8 cellular contexts compared by ENCODE assay signal in genomic region chr2:74529357-74530238, GRCh38. TPM values are rescaled to one million over a fixed set of nuclear protein-coding genes. Genes with fewer than 3 reads are reported as not detected.
A peak's percentile ranks its signal among the peaks of the same experiment; 100 is the strongest.
DNase-seq lines count a peak whose midpoint lies in the region; ATAC-seq, FAIRE-seq and TF ChIP-seq lines count a peak whose summit lies in the region.

TSS of gene AUP1 (minus strand) at chr2:74529706. CDS start at chr2:74529629, 77 bp downstream.
TSS of gene HTRA2 (plus strand) at chr2:74529933. CDS start at chr2:74530007, 74 bp downstream.

- H3K27ac ChIP-seq in OCI-LY7 (ENCODE audit: low read depth, low read length, poor library complexity, severe bottlenecking) (peak within 1 kb of the TSS; percentile 67), endothelial cell of umbilical vein (ENCODE audit: insufficient read depth, low read depth, low read length) (peak within 1 kb of the TSS; percentile 74)

- peak; percentile 76 for ATAC-seq in GM21515 (IDR thresholded peaks at IDR 0.05; ENCODE audit: unreplicated experiment)

- dilution Hi-C loops in endothelial cell of umbilical vein (cut with MboI; ENCODE audit: extremely low pct_ligation_motif_present, low sequenced_read_pairs), result no loop called here

- no peaks in the 10 kb centered on the region for H3K9me1 ChIP-seq in endothelial cell of umbilical vein (replicated peaks; ENCODE audit: control insufficient read depth, extremely low read depth, insufficient read depth, low read length)

- peaks cover 70% of the 10 kb centered on the region for H3K36me3 ChIP-seq in OCI-LY7 (ENCODE audit: insufficient read depth, low read length)
- H3K36me3 ChIP-seq in endothelial cell of umbilical vein (ENCODE audit: control insufficient read depth in 2 of 2, extremely low read depth in 1 of 2, insufficient read depth in 2 of 2, low read length in 2 of 2), result peaks cover 6 to 26% of the 10 kb centered on the region in 2 experiments

- DNase-seq in D341Med (ENCODE audit: low spot score) (peak; percentile 94), HuH-7.5 (ENCODE audit: low spot score) (peak; percentile 97), OCI-LY7 (ENCODE audit: low spot score) (peak; percentile 99), activated T-cell treated with anti-CD3 and anti-CD28 coated beads for 1 hour (ENCODE audit: low read depth) (peak; percentile 76), endothelial cell of umbilical vein (ENCODE audit: low read depth, low spot score) (peak; percentile 97), middle frontal gyrus (ENCODE audit: extremely low spot score, low spot score) (peak; percentile 98)
- DNase-seq in stimulated activated CD8-positive, alpha-beta memory T cell treated with anti-CD3 and anti-CD28 coated beads, Interleukin-2, amount 100 ng/mL, for 48 hours (ENCODE audit: low read depth in 2 of 2), result peak; percentile 91 to 93

- H3K79me2 ChIP-seq in OCI-LY7 (ENCODE audit: insufficient read depth, low read depth, low read length) (peaks cover 37% of the 10 kb centered on the region), endothelial cell of umbilical vein (ENCODE audit: control insufficient read depth, insufficient read depth, low read length) (peaks cover 19% of the 10 kb centered on the region)

- intact Hi-C loops in OCI-LY7 (cut with micrococcal nuclease; ENCODE audit: unreplicated experiment) (loop anchor here (1.0 kb wide), 5 partner anchors 22 to 108 kb away; partner anchors contain the start of genes C2orf81, PCGF1, TTC31 and WDR54), endothelial cell of umbilical vein (cut with micrococcal nuclease) (loop anchor here (1.0 to 5.0 kb wide), 11 partner anchors 13 to 793 kb away; partner anchors contain the start of genes DOK1, INO80B, LBX2 and PCGF1)

- H3K4me2 ChIP-seq in OCI-LY7 (ENCODE audit: low read length) (peak within 1 kb of the TSS; percentile 95), endothelial cell of umbilical vein (ENCODE audit: insufficient read depth, low read length) (peak within 1 kb of the TSS; percentile 89)

- no peaks in the 10 kb centered on the region for H3K27me3 ChIP-seq in endothelial cell of umbilical vein (ENCODE audit: control insufficient read depth in 2 of 2, insufficient read depth in 2 of 2, low read length in 2 of 2)

- peak; percentile 96 for TF ChIP-seq POLR2A in endothelial cell of umbilical vein (IDR thresholded peaks at IDR 0.05; ENCODE audit: low read depth, low read length)

- H3K4me3 ChIP-seq in OCI-LY7 (ENCODE audit: low read depth, low read length, poor library complexity, severe bottlenecking) (peak within 1 kb of the TSS; percentile 98), endothelial cell of umbilical vein (replicated peaks in 1 of 3; ENCODE audit: insufficient read depth in 1 of 3, low read depth in 1 of 3, low read length in 3 of 3) (peak within 1 kb of the TSS; percentile 77 to 90 (median 81))

- H4K20me1 ChIP-seq in OCI-LY7 (ENCODE audit: insufficient read depth, low read length), result peaks cover 5% of the 10 kb centered on the region; the same call in 1 of the 2 replicates
- H4K20me1 ChIP-seq in endothelial cell of umbilical vein (replicated peaks; ENCODE audit: control insufficient read depth, extremely low read depth, insufficient read depth, low read length), result no peaks in the 10 kb centered on the region

- H3K9me2 ChIP-seq in OCI-LY7 (ENCODE audit: insufficient read depth, low read length), result no peaks in the 10 kb centered on the region

- H2AFZ ChIP-seq in OCI-LY7 (ENCODE audit: low read length), result peak within 1 kb of the TSS; percentile 77
- peak within 1 kb of the TSS; percentile 84 for H2AFZ ChIP-seq in endothelial cell of umbilical vein (ENCODE audit: low read depth, low read length)

- BruUV-seq in OCI-LY7 (replicated peaks; lab: Mats Ljungman, UMichigan) (no TSS peak), endothelial cell of umbilical vein (replicated peaks; lab: Mats Ljungman, UMichigan) (no TSS peak)

- TF ChIP-seq CTCF in OCI-LY7 (conservative IDR thresholded peaks at IDR 0.05; ENCODE audit: low read length) (no peak), endothelial cell of umbilical vein (IDR thresholded peaks at IDR 0.05; ENCODE audit: extremely low read depth in 1 of 2, insufficient read depth in 1 of 2, low read depth in 1 of 2, low read length in 2 of 2) (no peak)

- POLR2A ChIA-PET in OCI-LY7 (lab: Charles Lee), result interaction anchor here (0.6 to 2.6 kb wide), 9 partner anchors 20 to 66 kb away, joined by 3 to 14 read pairs (median 4); partner anchors contain the start of genes CCDC142, MRPL53 and TTC31
- POLR2A ChIA-PET in endothelial cell of umbilical vein (lab: Charles Lee), result interaction anchor here (0.6 to 1.2 kb wide), 4 partner anchors 8 to 71 kb away, joined by 3 read pairs; partner anchors contain the start of genes LBX2 and WBP1

- peak within 1 kb of the TSS; percentile 78 for H3K9ac ChIP-seq in endothelial cell of umbilical vein (replicated peaks; ENCODE audit: extremely low read depth, insufficient read depth, low read length)

- peak; percentile 100 for FAIRE-seq in endothelial cell of umbilical vein (lab: Jason Lieb, UNC)

- CTCF ChIA-PET in OCI-LY7 (lab: Charles Lee; ENCODE audit: unreplicated experiment), result interaction anchor here (3.6 kb wide), 1 partner anchor 47 kb away, joined by 18 read pairs; the partner anchor contains the start of genes CCDC142 and TTC31
- CTCF ChIA-PET in endothelial cell of umbilical vein (lab: Charles Lee), result interaction anchor here (0.6 to 5.2 kb wide), 4 partner anchors 9 to 58 kb away, joined by 3 to 82 read pairs (median 5); partner anchors contain the start of genes CCDC142 and TTC31

- H3K4me1 ChIP-seq in OCI-LY7 (ENCODE audit: insufficient read depth, low read length, poor library complexity, severe bottlenecking) (peaks cover 33% of the 10 kb centered on the region), endothelial cell of umbilical vein (ENCODE audit: control insufficient read depth, extremely low read depth, insufficient read depth, low read length) (peaks cover 20% of the 10 kb centered on the region)

- H3K9me3 ChIP-seq in OCI-LY7 (ENCODE audit: low read length), result no peaks in the 10 kb centered on the region
- no peaks in the 10 kb centered on the region for H3K9me3 ChIP-seq in endothelial cell of umbilical vein (replicated peaks; ENCODE audit: control insufficient read depth, insufficient read depth, low read length)

TF ChIP-seq in endothelial cell of umbilical vein, 7 proteins besides CTCF, POLR2A, EP300 and RAD21:
- TF ChIP-seq EZH2 (IDR thresholded peaks at IDR 0.05; ENCODE audit: borderline replicate concordance, low read depth, low read length, severe bottlenecking) (no peak), POLR2AphosphoS5 (IDR thresholded peaks at IDR 0.05; ENCODE audit: insufficient read depth, low read depth, low read length) (peak; percentile 98)

RNA-seq across cellular contexts. Expression of gene AUP1, which starts in this region (rescaled TPM):
- 163 and 188 TPM in 2 replicates for total RNA-seq in OCI-LY7 (2014; rRNA removed; shearing (Covaris generic))
- total RNA-seq in OCI-LY7 (2022), result 121 and 122 TPM in 2 replicates
- total RNA-seq in endothelial cell of umbilical vein, result 103 and 109 TPM in 2 replicates
- polyA plus RNA-seq in endothelial cell of umbilical vein, result 187 and 203 TPM in 2 replicates
- 135 and 136 TPM in 2 replicates for polyA plus RNA-seq in endothelial cell of umbilical vein (2011; cell fraction: cytosol; rRNA removed)
- polyA plus RNA-seq in endothelial cell of umbilical vein (2011; cell fraction: nucleus; rRNA removed), result 688 and 725 TPM in 2 replicates
- polyA plus RNA-seq in endothelial cell of umbilical vein (2012), result 94.6 and 97.7 TPM in 2 replicates
- polyA minus RNA-seq in endothelial cell of umbilical vein, result 75.9 and 98.4 TPM in 2 replicates
- 117 TPM for polyA minus RNA-seq in endothelial cell of umbilical vein (2011; cell fraction: cytosol; rRNA and poly(A)+ RNA removed)
- polyA minus RNA-seq in endothelial cell of umbilical vein (2011; cell fraction: nucleus; rRNA and poly(A)+ RNA removed), result 108 and 112 TPM in 2 replicates

RNA-seq across cellular contexts. Expression of gene HTRA2, which starts in this region (rescaled TPM):
- total RNA-seq in OCI-LY7 (2014; rRNA removed; shearing (Covaris generic)), result 54.8 and 60.4 TPM in 2 replicates
- 50.7 and 59.4 TPM in 2 replicates for total RNA-seq in OCI-LY7 (2022)
- 32.6 and 34.3 TPM in 2 replicates for total RNA-seq in endothelial cell of umbilical vein
- polyA plus RNA-seq in endothelial cell of umbilical vein, result 52.8 and 54.1 TPM in 2 replicates
- 40.1 and 41.8 TPM in 2 replicates for polyA plus RNA-seq in endothelial cell of umbilical vein (2011; cell fraction: cytosol; rRNA removed)
- polyA plus RNA-seq in endothelial cell of umbilical vein (2011; cell fraction: nucleus; rRNA removed), result 75.8 and 82.4 TPM in 2 replicates
- polyA plus RNA-seq in endothelial cell of umbilical vein (2012), result 36.4 and 39.5 TPM in 2 replicates
- 40.2 and 45.8 TPM in 2 replicates for polyA minus RNA-seq in endothelial cell of umbilical vein
- polyA minus RNA-seq in endothelial cell of umbilical vein (2011; cell fraction: cytosol; rRNA and poly(A)+ RNA removed), result 19.7 TPM
- 12.8 and 15.3 TPM in 2 replicates for polyA minus RNA-seq in endothelial cell of umbilical vein (2011; cell fraction: nucleus; rRNA and poly(A)+ RNA removed)

Comparison
In these comparisons a context has a peak if more than half of its experiments do, and no peak if none do; other contexts are left out.
1. Peak in every context shown above with its lines: DNase-seq, ATAC-seq, H3K4me3 ChIP-seq and H3K27ac ChIP-seq.